In the genomic region with DNA sequence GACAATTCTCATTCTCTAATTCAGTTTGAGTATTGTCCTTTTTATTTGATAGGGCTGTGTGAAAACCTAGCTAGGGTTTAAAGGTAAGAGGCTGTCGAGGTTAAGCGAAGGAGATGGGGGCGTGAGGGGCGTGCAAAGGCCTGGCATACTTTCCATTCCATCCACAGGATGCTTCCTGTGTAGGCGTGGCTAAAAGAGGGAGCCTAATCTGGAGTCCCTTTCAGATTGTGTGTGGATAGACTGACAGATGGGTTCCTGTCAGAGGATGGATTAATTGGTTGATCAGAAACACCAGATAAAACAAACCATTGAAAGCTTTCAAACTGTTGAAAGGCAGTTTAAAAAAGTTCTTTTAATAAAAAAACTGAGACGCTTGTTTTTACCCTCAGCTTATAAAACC, we compare ENCODE assay signal across 9 cellular contexts. TPM values are rescaled to one million over a fixed set of nuclear protein-coding genes. Genes with fewer than 3 reads are reported as not detected.
DNase-seq lines count a peak whose midpoint lies in the region; ATAC-seq, FAIRE-seq and TF ChIP-seq lines count a peak whose summit lies in the region.
"Had no signal": no experiment of that assay in that cellular context is flagged by ENCODE, and none has a peak within 500 bp of the region (broad histone marks: within the 10 kb centered on the region; RNA-seq: fewer than 3 reads in every experiment).

No MANE protein-coding gene starts in this region.

- no peak overlapping the region for H3K23ac ChIP-seq in H1 (ENCODE audit: insufficient read length)

- no TSS peak for BruUV-seq in Panc1 (replicated peaks; lab: Mats Ljungman, UMichigan)

- no peak overlapping the region for H2BK15ac ChIP-seq in H1 (ENCODE audit: low read length)

- peak in 1 of 2 experiments; percentile 7; a peak in 1 of 3 replicates for TF ChIP-seq POLR2A in H1 (IDR thresholded peaks at IDR 0.05; ENCODE audit: control extremely low read depth in 1 of 2, low read depth in 2 of 2, low read length in 2 of 2)

- H3K14ac ChIP-seq in H1 (ENCODE audit: insufficient read length), result no peak overlapping the region

- H2AFZ ChIP-seq in H1 (ENCODE audit: low read length), result no peak overlapping the region

- ATAC-seq in CD8-positive, alpha-beta T cell, result no peak
- ATAC-seq in Panc1, result no peak
- ATAC-seq in GM21515 (IDR thresholded peaks at IDR 0.05; ENCODE audit: unreplicated experiment), result no peak
- ATAC-seq in HG03280 (IDR thresholded peaks at IDR 0.05; ENCODE audit: unreplicated experiment), result no peak
- ATAC-seq in GM19328 (IDR thresholded peaks at IDR 0.05; ENCODE audit: unreplicated experiment), result no peak

- no peak overlapping the region for H3K18ac ChIP-seq in H1 (ENCODE audit: extremely low read depth, low read length)

- H3K36me3 ChIP-seq in CD8-positive, alpha-beta T cell (ENCODE audit: insufficient read depth, low read length), result no peaks in the 10 kb centered on the region
- H3K36me3 ChIP-seq in Panc1 (ENCODE audit: control insufficient read depth, insufficient read depth, low read length) (no peaks in the 10 kb centered on the region), H1 (ENCODE audit: control insufficient read depth in 2 of 4, insufficient read depth in 4 of 4, low read length in 3 of 4) (no peaks in the 10 kb centered on the region), neutrophil (no peaks in the 10 kb centered on the region)

- no peak overlapping the region; the same call in 1 of the 2 replicates for H2BK12ac ChIP-seq in H1 (ENCODE audit: low read depth, low read length)

- peaks cover 3% of the 10 kb centered on the region; the same call in 1 of the 2 replicates for H3K79me1 ChIP-seq in H1 (ENCODE audit: low read depth, low read length)

- H2BK20ac ChIP-seq in H1 (ENCODE audit: low read length), result no peak overlapping the region

- no peak overlapping the region for H3K56ac ChIP-seq in H1 (replicated peaks; ENCODE audit: insufficient read length, low read depth, low read length)

- peaks cover 17% of the 10 kb centered on the region for H3K23me2 ChIP-seq in H1 (ENCODE audit: low read depth, low read length)

- no peak overlapping the region for H2BK120ac ChIP-seq in H1 (replicated peaks; ENCODE audit: low read depth, low read length)

- DNase-seq in CD8-positive, alpha-beta T cell, result no peak
- DNase-seq in Panc1 (ENCODE audit: low read depth, low spot score), result peak; percentile 24
- no peak for DNase-seq in H1 (ENCODE audit: low read depth in 1 of 2, low spot score in 2 of 2)
- DNase-seq in AG20443 (ENCODE audit: low spot score), result no peak
- DNase-seq: NCI-H1436 treated with DMSO at 0.1 percent for 48 hours had no signal

- peak overlapping the region; percentile 96 for H3K4me3 Mint-ChIP-seq in CD8-positive, alpha-beta T cell

- peak overlapping the region; percentile 94 for H3K4me2 ChIP-seq in H1 (ENCODE audit: insufficient read depth in 1 of 2, low read depth in 2 of 2, low read length in 2 of 2)

- peak overlapping the region; percentile 64 for H3K4me3 ChIP-seq in CD8-positive, alpha-beta T cell (ENCODE audit: low read depth, low read length)
- H3K4me3 ChIP-seq in Panc1 (ENCODE audit: low read depth in 2 of 2, low read length in 2 of 2) (peak overlapping the region; percentile 98), H1 (ENCODE audit: extremely low read depth in 1 of 4, insufficient read depth in 2 of 4, low read depth in 3 of 4, low read length in 4 of 4) (peak overlapping the region in 3 of 4 experiments; percentile 78 to 91 (median 85); a peak in 6 of 8 replicates), neutrophil (ENCODE audit: low read depth in 1 of 2, low read length in 1 of 2) (peak overlapping the region; percentile 87 to 89)

- H3K4me1 ChIP-seq in CD8-positive, alpha-beta T cell (ENCODE audit: insufficient read depth, low read length), result peaks cover 12% of the 10 kb centered on the region
- H3K4me1 ChIP-seq in Panc1 (ENCODE audit: control insufficient read depth, insufficient read depth, low read length) (peaks cover 18% of the 10 kb centered on the region), H1 (replicated peaks in 1 of 4; ENCODE audit: control insufficient read depth in 3 of 4, insufficient read depth in 4 of 4, low read length in 3 of 4) (peaks cover 13 to 27% (median 18%) of the 10 kb centered on the region in 4 experiments; a peak in 6 of 7 replicates), neutrophil (ENCODE audit: control insufficient read depth in 1 of 2, insufficient read depth in 1 of 2, low read depth in 1 of 2, low read length in 1 of 2) (peaks cover 32 to 36% of the 10 kb centered on the region in 2 experiments)

- peaks cover 13 to 14% of the 10 kb centered on the region in 2 experiments for H4K20me1 ChIP-seq in H1 (replicated peaks in 1 of 2; ENCODE audit: control insufficient read depth in 1 of 2, insufficient read depth in 2 of 2, low read length in 2 of 2)

- intact Hi-C loops in CD8-positive, alpha-beta T cell (cut with DNase I, micrococcal nuclease), result loop anchor here (5.0 to 10.0 kb wide), 7 partner anchors 178 to 910 kb away; partner anchors contain the start of genes ARSK (in 1 of the 2), CAST (in 1 of the 2), RFESD (in 1 of the 2) and SKIC3 (in 1 of the 2)
- intact Hi-C loops in Panc1 (cut with micrococcal nuclease; ENCODE audit: unreplicated experiment), result loop anchor here (10.0 kb wide), 1 partner anchor 202 kb away; no protein-coding TSS in a partner anchor

- H3K79me2 ChIP-seq in H1 (ENCODE audit: control insufficient read depth in 1 of 2, insufficient read depth in 2 of 2, low read length in 2 of 2), result peaks cover 5 to 26% of the 10 kb centered on the region in 2 experiments; a peak in 3 of 4 replicates

- no peak overlapping the region for H4K5ac ChIP-seq in H1 (ENCODE audit: insufficient read length, low read depth, low read length)

- peaks cover 35% of the 10 kb centered on the region for H3K4me1 Mint-ChIP-seq in CD8-positive, alpha-beta T cell (ENCODE audit: low read depth)

- POLR2A ChIA-PET in CD8-positive, alpha-beta T cell (lab: Charles Lee), result interaction anchor here (1.2 kb wide), 1 partner anchor 181 kb away, joined by 3 read pairs; no protein-coding TSS in a partner anchor
- POLR2A ChIA-PET in Panc1 (lab: Charles Lee), result interaction anchor here (0.5 kb wide), 1 partner anchor 9 kb away, joined by 3 read pairs; no protein-coding TSS in a partner anchor
- POLR2A ChIA-PET in H1 (lab: Charles Lee; ENCODE audit: partially characterized antibody), result interaction anchor here (0.8 to 3.1 kb wide), 21 partner anchors 11 to 354 kb away, joined by 3 to 9 read pairs (median 3); partner anchors contain the start of gene GLRX

- no peaks in the 10 kb centered on the region for H3K27me3 Mint-ChIP-seq in CD8-positive, alpha-beta T cell (ENCODE audit: low read depth)

- H3K4ac ChIP-seq in H1 (replicated peaks; ENCODE audit: insufficient read length, low read depth, low read length), result no peak overlapping the region

- no peak; a peak in 1 of 3 replicates for TF ChIP-seq EP300 in H1 (IDR thresholded peaks at IDR 0.05; ENCODE audit: borderline replicate concordance in 1 of 2, low read depth in 2 of 2, low read length in 2 of 2)

- in situ Hi-C loops in Panc1 (cut with HindIII; ENCODE audit: low pct_unique_long_range_greater_than_20kb, low sequenced_read_pairs), result no loop called here

- H2BK5ac ChIP-seq in H1 (ENCODE audit: low read depth, low read length), result peak overlapping the region; percentile 90; the same call in 1 of the 2 replicates

- no peak for TF ChIP-seq RAD21 in H1 (IDR thresholded peaks at IDR 0.05 in 1 of 2, conservative IDR thresholded peaks at IDR 0.05 in 1 of 2; ENCODE audit: low read depth in 2 of 2, low read length in 2 of 2)

- H3K9ac ChIP-seq in H1 (replicated peaks in 1 of 4; ENCODE audit: extremely low read depth in 1 of 4, low read depth in 3 of 4, low read length in 3 of 4), result 0 out of 7 replicates have a peak overlapping the region, but pooled peaks of 1 of the 4 experiments have one; percentile 55

- no peak for TF ChIP-seq CTCF in CD8-positive, alpha-beta T cell (IDR thresholded peaks at IDR 0.05)
- TF ChIP-seq CTCF in Panc1 (IDR thresholded peaks at IDR 0.05) (no peak), H1 (IDR thresholded peaks at IDR 0.05; ENCODE audit: control extremely low read depth in 1 of 3, insufficient read depth in 1 of 3, low read depth in 1 of 3, low read length in 3 of 3) (no peak), neutrophil (IDR thresholded peaks at IDR 0.05) (no peak)

- no peaks in the 10 kb centered on the region for H3K9me3 Mint-ChIP-seq in CD8-positive, alpha-beta T cell

- no peak overlapping the region for H2AK5ac ChIP-seq in H1 (ENCODE audit: low read depth, low read length)

- H3K36me3 Mint-ChIP-seq in CD8-positive, alpha-beta T cell, result peaks cover 12% of the 10 kb centered on the region

- peak overlapping the region; percentile 99 for H3K27ac Mint-ChIP-seq in CD8-positive, alpha-beta T cell

- H3K27ac ChIP-seq in CD8-positive, alpha-beta T cell (ENCODE audit: low read depth, low read length), result no peak overlapping the region
- H3K27ac ChIP-seq in Panc1 (ENCODE audit: low read length) (peak overlapping the region; percentile 93), H1 (ENCODE audit: low read depth, low read length) (peak overlapping the region; percentile 74; the same call in 1 of the 2 replicates), neutrophil (peak overlapping the region; percentile 99)

- no peak overlapping the region for H4K8ac ChIP-seq in H1 (ENCODE audit: extremely low read depth, insufficient read depth, low read length)

- peak; percentile 45 for FAIRE-seq in H1 (lab: Jason Lieb, UNC)

- WGBS in H1 (ENCODE audit: extremely low coverage in 1 of 2, insufficient coverage in 1 of 2, insufficient read length in 1 of 2, insufficient replicate concordance in 2 of 2, low coverage in 1 of 2, low lambda C conversion rate in 2 of 2, missing lambda C conversion rate in 1 of 2), 2 experiments, result 27% methylated on average over 6 of the region's 6 CpGs; no CpG with 5 or more reads in 1 of the 2 experiments

- H3K27me3 ChIP-seq in CD8-positive, alpha-beta T cell (ENCODE audit: insufficient read depth, low read length), result no peaks in the 10 kb centered on the region
- no peaks in the 10 kb centered on the region for H3K27me3 ChIP-seq in Panc1 (ENCODE audit: control insufficient read depth, insufficient read depth, low read length)
- H3K27me3 ChIP-seq in H1 (replicated peaks in 1 of 4; ENCODE audit: control insufficient read depth in 3 of 4, extremely low read depth in 1 of 4, insufficient read depth in 3 of 4, low read length in 3 of 4), result peaks cover 0 to 12% (median 9%) of the 10 kb centered on the region in 4 experiments; a peak in 5 of 7 replicates
- H3K27me3 ChIP-seq in neutrophil, result no peaks in the 10 kb centered on the region

- CTCF ChIA-PET in CD8-positive, alpha-beta T cell (lab: Charles Lee), result interaction anchor here (0.7 to 1.7 kb wide), 4 partner anchors 10 to 373 kb away, joined by 3 to 5 read pairs (median 4); no protein-coding TSS in a partner anchor
- CTCF ChIA-PET in Panc1 (lab: Charles Lee) (no interaction called here), H1 (lab: Charles Lee; ENCODE audit: partially characterized antibody) (interaction anchor here (0.7 to 5.9 kb wide), 8 partner anchors 18 to 630 kb away, joined by 3 to 38 read pairs (median 3); no protein-coding TSS in a partner anchor)

- H4K91ac ChIP-seq in H1 (replicated peaks; ENCODE audit: insufficient read length, low read length), result no peak overlapping the region

- H3K9me3 ChIP-seq in CD8-positive, alpha-beta T cell (ENCODE audit: low read length), result no peaks in the 10 kb centered on the region
- no peaks in the 10 kb centered on the region for H3K9me3 ChIP-seq in Panc1 (ENCODE audit: control insufficient read depth, insufficient read depth, low read depth, low read length)
- no peaks in the 10 kb centered on the region for H3K9me3 ChIP-seq in H1 (ENCODE audit: insufficient read depth in 2 of 2, low read depth in 1 of 2, low read length in 1 of 2)
- H3K9me3 ChIP-seq in neutrophil, result no peaks in the 10 kb centered on the region

RNA-seq across cellular contexts. Expression of gene ELL2, which starts 1.1 kb away (rescaled TPM):
- 100 to 1,000 TPM; 189 to 200 TPM for total RNA-seq in CD8-positive, alpha-beta T cell
- 68.5 TPM for total RNA-seq in Panc1 (2021; ENCODE audit: unreplicated experiment)
- polyA plus RNA-seq in Panc1 (2012; ENCODE audit: insufficient read length), result 69.8 TPM
- 21.7 and 29.4 TPM in 2 replicates for total RNA-seq in H1 (2021; fragmentation: NEBNext Ultra II Directional; extraction: Animal tissue kit (Norgen Biotek cat#: 25700))
- 4.0 and 6.3 TPM in 2 replicates for polyA plus RNA-seq in H1 (2011; rRNA removed)
- polyA plus RNA-seq in H1 (2011; cell fraction: cytosol; rRNA removed), result 7.1 TPM
- polyA plus RNA-seq in H1 (2011; cell fraction: nucleus; rRNA removed), result 13.8 TPM
- 7.5 to 11.3 TPM (median 7.8 TPM) in 4 replicates for polyA plus RNA-seq in H1 (2012, experiment 1 of 2)
- 1.0 TPM for polyA plus RNA-seq in H1 (2012, experiment 2 of 2)
- 16.5 TPM for polyA plus RNA-seq in H1 (2013, experiment 1 of 2)
- polyA plus RNA-seq in H1 (2013, experiment 2 of 2), result 14.7 TPM
- polyA minus RNA-seq in H1 (2011; rRNA and poly(A)+ RNA removed), result 23.0 and 24.2 TPM in 2 replicates
- 12.3 TPM for polyA minus RNA-seq in H1 (2011; cell fraction: cytosol; rRNA and poly(A)+ RNA removed)
- polyA minus RNA-seq in H1 (2011; cell fraction: nucleus; rRNA and poly(A)+ RNA removed), result 79.7 TPM
